Comparison of ENCODE assay signal across 32 cellular contexts in genomic region chr3:96756516-96756915, GRCh38. TPM values are rescaled to one million over a fixed set of nuclear protein-coding genes. Genes with fewer than 3 reads are reported as not detected.
"Had no signal": no experiment of that assay in that cellular context is flagged by ENCODE, and none has a peak within 500 bp of the region (broad histone marks: within the 10 kb centered on the region; RNA-seq: fewer than 3 reads in every experiment).

No MANE protein-coding gene starts in this region.

- H3K27ac ChIP-seq: adrenal gland, ascending aorta, coronary artery, dorsolateral prefrontal cortex, gastrocnemius medialis, skin epidermis, upper lobe of left lung, vagina had no signal

- H3K4me1 ChIP-seq: adrenal gland, ascending aorta, gastrocnemius medialis, upper lobe of left lung, vagina had no signal

- H3K27me3 ChIP-seq: adrenal gland, ascending aorta, gastrocnemius medialis, upper lobe of left lung, vagina had no signal

- H3K9me3 ChIP-seq: adrenal gland, ascending aorta, gastrocnemius medialis, upper lobe of left lung, vagina had no signal

- H3K36me3 ChIP-seq: adrenal gland, ascending aorta, gastrocnemius medialis, upper lobe of left lung, vagina had no signal

- DNase-seq: activated CD4-positive, alpha-beta memory T cell treated with anti-CD3 and anti-CD28 coated beads for 36 hours; activated CD4-positive, alpha-beta T cell treated with anti-CD3 and anti-CD28 coated beads, Interleukin-2, amount 10 ng/mL, durations not matched to agents 24 days and 14 days; activated CD4-positive, CD25-positive, alpha-beta regulatory T cell treated with anti-CD3 and anti-CD28 coated beads, Interleukin-2, amount 50 U/mL, for 72 hours; activated CD8-positive, alpha-beta memory T cell treated with anti-CD3 and anti-CD28 coated beads, Interleukin-2, amount 50 U/mL, for 4 hours; activated effector memory CD4-positive, alpha-beta T cell treated with anti-CD3 and anti-CD28 coated beads, Interleukin-2, amount 50 U/mL, for 16 hours; activated naive CD4-positive, alpha-beta T cell treated with anti-CD3 and anti-CD28 coated beads for 36 hours; activated naive CD8-positive, alpha-beta T cell treated with anti-CD3 and anti-CD28 coated beads for 36 hours; activated T-cell treated with anti-CD3 and anti-CD28 coated beads, Interleukin-2, amount 50 U/mL, for 1 hour; adrenal gland; dorsolateral prefrontal cortex; effector memory CD4-positive, alpha-beta T cell; erythroblast; gastrocnemius medialis; glutamatergic neuron; kidney; midbrain; naive thymus-derived CD8-positive, alpha-beta T cell; posterior cingulate gyrus; stimulated activated CD4-positive, alpha-beta T cell treated with anti-CD3 and anti-CD28 coated beads, Interleukin-4, amount 100 ng/mL, for 24 hours; stimulated activated naive CD8-positive, alpha-beta T cell treated with anti-CD3 and anti-CD28 coated beads, Interleukin-15, amount 100 ng/mL, for 72 hours; substantia nigra; T-helper 17 cell; T1000; upper lobe of left lung had no signal

- ATAC-seq: gastrocnemius medialis; naive thymus-derived CD8-positive, alpha-beta T cell; sciatic nerve; stimulated activated effector memory CD8-positive, alpha-beta T cell treated with anti-CD3 and anti-CD28 coated beads, Interleukin-12 subunit alpha, Interleukin-12 subunit beta, amount 100 ng/mL, for 72 hours; stimulated activated naive CD8-positive, alpha-beta T cell treated with anti-CD3 and anti-CD28 coated beads, Interleukin-15, amount 100 ng/mL, for 72 hours; T-helper 17 cell had no signal

- H3K4me3 ChIP-seq: adrenal gland, ascending aorta, coronary artery, dorsolateral prefrontal cortex, gastrocnemius medialis, skin epidermis, upper lobe of left lung, vagina had no signal

RNA-seq across cellular contexts. Expression of gene EPHA6, which starts 57.9 kb away (rescaled TPM):
- total RNA-seq: activated CD4-positive, alpha-beta memory T cell treated with anti-CD3 and anti-CD28 coated beads for 36 hours; activated CD4-positive, alpha-beta T cell treated with anti-CD3 and anti-CD28 coated beads, Interleukin-2, amount 10 ng/mL, durations not matched to agents 24 days and 14 days; activated CD8-positive, alpha-beta memory T cell treated with anti-CD3 and anti-CD28 coated beads for 36 hours; activated naive CD4-positive, alpha-beta T cell treated with anti-CD3 and anti-CD28 coated beads for 36 hours; activated naive CD8-positive, alpha-beta T cell treated with anti-CD3 and anti-CD28 coated beads for 36 hours; activated T-helper 1 cell treated with anti-CD3 and anti-CD28 coated beads, Interleukin-12 subunit alpha, Interleukin-12 subunit beta, Interleukin-2, Interleukin-4 antibody, amounts not matched to agents 30 ng/mL and 10 ng/mL and 1 ng/mL, durations not matched to agents 14 hours and 24 hours and 36 hours; ascending aorta; gastrocnemius medialis; naive thymus-derived CD8-positive, alpha-beta T cell; T-helper 17 cell had no signal
- polyA plus RNA-seq: naive thymus-derived CD8-positive, alpha-beta T cell had no signal
